Comparison of ENCODE assay signal across 14 cellular contexts in genomic region chr2:84694088-84694622, GRCh38.
DNase-seq lines count a peak whose midpoint lies in the region; ATAC-seq, FAIRE-seq and TF ChIP-seq lines count a peak whose summit lies in the region.
"Had no signal": no experiment of that assay in that cellular context is flagged by ENCODE, and none has a peak within 500 bp of the region (broad histone marks: within the 10 kb centered on the region; RNA-seq: fewer than 3 reads in every experiment).

No MANE protein-coding gene starts in this region.

- peaks cover 11% of the 10 kb centered on the region for H3K4me1 Mint-ChIP-seq in activated T-helper 1 cell treated with anti-CD3 and anti-CD28 coated beads, Interleukin-12 subunit alpha, Interleukin-12 subunit beta, Interleukin-2, Interleukin-4 antibody, amounts not matched to agents 30 ng/mL and 10 ng/mL and 1 ng/mL, durations not matched to agents 14 hours and 24 hours and 36 hours (ENCODE audit: low read depth)

- no peak overlapping the region for H3K4me3 Mint-ChIP-seq in activated T-helper 1 cell treated with anti-CD3 and anti-CD28 coated beads, Interleukin-12 subunit alpha, Interleukin-12 subunit beta, Interleukin-2, Interleukin-4 antibody, amounts not matched to agents 30 ng/mL and 10 ng/mL and 1 ng/mL, durations not matched to agents 14 hours and 24 hours and 36 hours

- H3K27ac ChIP-seq in kidney (ENCODE audit: low read depth in 2 of 2, low read length in 2 of 2) (no peak overlapping the region), pancreas (no peak overlapping the region), stomach (no peak overlapping the region)
- H3K27ac ChIP-seq: dorsolateral prefrontal cortex, suprapubic skin had no signal

- H3K9ac ChIP-seq in kidney (ENCODE audit: low read length in 2 of 2): no peak overlapping the region

- H3K4me1 ChIP-seq in kidney (ENCODE audit: control insufficient read depth in 1 of 2, insufficient read depth in 1 of 2, low read depth in 1 of 2, low read length in 2 of 2): no peaks in the 10 kb centered on the region
- H3K4me1 ChIP-seq in pancreas: no peaks in the 10 kb centered on the region
- H3K4me1 ChIP-seq in stomach: no peaks in the 10 kb centered on the region
- H3K4me1 ChIP-seq: HAP-1, suprapubic skin had no signal

- H3K36me3 ChIP-seq in kidney (ENCODE audit: control insufficient read depth in 1 of 2, insufficient read depth in 2 of 2, low read length in 2 of 2) (no peaks in the 10 kb centered on the region), pancreas (no peaks in the 10 kb centered on the region), stomach (no peaks in the 10 kb centered on the region)
- H3K36me3 ChIP-seq: HAP-1, suprapubic skin had no signal

- no peak for TF ChIP-seq EP300 in stomach (IDR thresholded peaks at IDR 0.05)

- H3K27me3 ChIP-seq in pancreas (no peaks in the 10 kb centered on the region), stomach (no peaks in the 10 kb centered on the region)
- H3K27me3 ChIP-seq: dorsolateral prefrontal cortex, suprapubic skin had no signal

- H3K27me3 Mint-ChIP-seq in activated T-helper 1 cell treated with anti-CD3 and anti-CD28 coated beads, Interleukin-12 subunit alpha, Interleukin-12 subunit beta, Interleukin-2, Interleukin-4 antibody, amounts not matched to agents 30 ng/mL and 10 ng/mL and 1 ng/mL, durations not matched to agents 14 hours and 24 hours and 36 hours (ENCODE audit: insufficient read depth): peaks cover 2% of the 10 kb centered on the region

- H3K4me3 ChIP-seq in kidney (ENCODE audit: low read length in 2 of 2): no peak overlapping the region
- no peak overlapping the region for H3K4me3 ChIP-seq in pancreas
- no peak overlapping the region for H3K4me3 ChIP-seq in stomach
- H3K4me3 ChIP-seq: dorsolateral prefrontal cortex, HAP-1, suprapubic skin had no signal

- H3K36me3 Mint-ChIP-seq in activated T-helper 1 cell treated with anti-CD3 and anti-CD28 coated beads, Interleukin-12 subunit alpha, Interleukin-12 subunit beta, Interleukin-2, Interleukin-4 antibody, amounts not matched to agents 30 ng/mL and 10 ng/mL and 1 ng/mL, durations not matched to agents 14 hours and 24 hours and 36 hours (ENCODE audit: low read depth): no peaks in the 10 kb centered on the region

- FAIRE-seq in kidney (lab: Jason Lieb, UNC) (no peak), pancreas (lab: Jason Lieb, UNC) (no peak)

- no peak for TF ChIP-seq POLR2A in stomach (IDR thresholded peaks at IDR 0.05)

- peak; percentile 13 to 82 (median 56) for DNase-seq in stimulated activated naive CD4-positive, alpha-beta T cell (lab: John Stamatoyannopoulos, UW)
- DNase-seq in stimulated activated naive CD4-positive, alpha-beta T cell treated with Interleukin-2 at 50 U/mL for 16 hours (lab: John Stamatoyannopoulos, UW): no peak
- no peak for DNase-seq in activated T-helper 1 cell treated with anti-CD3 and anti-CD28 coated beads, Interleukin-12 subunit alpha, Interleukin-12 subunit beta, Interleukin-2, Interleukin-4 antibody, amounts not matched to agents 30 ng/mL and 10 ng/mL and 1 ng/mL, durations not matched to agents 14 hours and 24 hours and 36 hours (ENCODE audit: low spot score)
- DNase-seq in kidney (peak; percentile 31), pancreas (no peak), stomach (no peak)
- DNase-seq: dorsolateral prefrontal cortex, Karpas-422, NCI-H69 had no signal

- TF ChIP-seq CTCF in kidney (IDR thresholded peaks at IDR 0.05; ENCODE audit: borderline replicate concordance, extremely low read depth, insufficient read depth): no peak
- TF ChIP-seq CTCF in pancreas (IDR thresholded peaks at IDR 0.05): no peak
- TF ChIP-seq CTCF in stomach (IDR thresholded peaks at IDR 0.05): no peak

- 78 to 84% methylated on average over 6 of the region's 6 CpGs for WGBS in pancreas, 2 donors
- WGBS in stomach, 5 donors: 30 to 51% (median 39%) methylated on average over 6 of the region's 6 CpGs

- peaks cover under 1% of the 10 kb centered on the region for H3K9me3 Mint-ChIP-seq in activated T-helper 1 cell treated with anti-CD3 and anti-CD28 coated beads, Interleukin-12 subunit alpha, Interleukin-12 subunit beta, Interleukin-2, Interleukin-4 antibody, amounts not matched to agents 30 ng/mL and 10 ng/mL and 1 ng/mL, durations not matched to agents 14 hours and 24 hours and 36 hours

- H3K9me3 ChIP-seq in kidney (ENCODE audit: control insufficient read depth in 1 of 2, low read length in 2 of 2) (no peaks in the 10 kb centered on the region), pancreas (no peaks in the 10 kb centered on the region), stomach (no peaks in the 10 kb centered on the region)
- H3K9me3 ChIP-seq: HAP-1, suprapubic skin had no signal

- intact Hi-C loops in activated T-helper 1 cell treated with anti-CD3 and anti-CD28 coated beads, Interleukin-12 subunit alpha, Interleukin-12 subunit beta, Interleukin-2, Interleukin-4 antibody, amounts not matched to agents 30 ng/mL and 10 ng/mL and 1 ng/mL, durations not matched to agents 14 hours and 24 hours and 36 hours (cut with micrococcal nuclease): no loop called here
- intact Hi-C loops in kidney (cut with DNase I): no loop called here
- intact Hi-C loops in pancreas (cut with DNase I): no loop called here
- intact Hi-C loops in stomach (cut with DNase I; ENCODE audit: low total_unique reads): no loop called here

- ATAC-seq in pancreas (no peak), GM21360 (IDR thresholded peaks at IDR 0.05; ENCODE audit: unreplicated experiment) (no peak), HG03045 (IDR thresholded peaks at IDR 0.05; ENCODE audit: unreplicated experiment) (no peak)
- ATAC-seq: sciatic nerve had no signal

- H3K27ac Mint-ChIP-seq in activated T-helper 1 cell treated with anti-CD3 and anti-CD28 coated beads, Interleukin-12 subunit alpha, Interleukin-12 subunit beta, Interleukin-2, Interleukin-4 antibody, amounts not matched to agents 30 ng/mL and 10 ng/mL and 1 ng/mL, durations not matched to agents 14 hours and 24 hours and 36 hours: peak overlapping the region; percentile 2

Comparison
In these comparisons a context has a peak if more than half of its experiments do, and no peak if none do; other contexts are left out.
1. DNase-seq: peak in stimulated activated naive CD4-positive, alpha-beta T cell (6 of 6) and kidney (single experiment); none in stimulated activated naive CD4-positive, alpha-beta T cell treated with Interleukin-2 at 50 U/mL for 16 hours (single experiment), activated T-helper 1 cell treated with anti-CD3 and anti-CD28 coated beads, Interleukin-12 subunit alpha, Interleukin-12 subunit beta, Interleukin-2, Interleukin-4 antibody, amounts not matched to agents 30 ng/mL and 10 ng/mL and 1 ng/mL, durations not matched to agents 14 hours and 24 hours and 36 hours (single experiment), pancreas (0 of 6) and stomach (single experiment).